ENCODE assay signal across 14 cellular contexts in the genomic region with DNA sequence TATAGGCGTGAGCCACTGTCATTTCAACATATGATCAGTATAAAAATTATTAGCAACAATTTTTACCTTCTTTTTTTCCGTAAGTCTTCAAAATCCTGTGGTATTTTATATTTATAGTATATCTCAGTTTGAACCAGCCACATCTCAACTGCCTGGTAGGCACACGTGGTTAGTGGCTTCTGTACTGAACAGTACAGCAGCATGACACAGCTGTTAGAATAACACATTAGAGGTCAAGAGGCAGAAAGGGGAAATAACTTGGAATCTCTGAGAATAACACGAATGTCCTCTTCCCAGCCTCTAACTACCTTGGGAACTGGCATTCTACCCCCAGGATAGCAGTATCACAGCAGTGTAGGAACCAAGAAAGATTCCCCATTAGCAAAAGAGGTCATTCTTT.
DNase-seq lines count a peak whose midpoint lies in the region; ATAC-seq and TF ChIP-seq lines count a peak whose summit lies in the region.
"Had no signal": no experiment of that assay in that cellular context is flagged by ENCODE, and none has a peak within 500 bp of the region (broad histone marks: within the 10 kb centered on the region; RNA-seq: fewer than 3 reads in every experiment).

No MANE protein-coding gene starts in this region.

- POLR2A ChIA-PET in Caco-2 (lab: Charles Lee): no interaction called here

- no peak for TF ChIP-seq POLR2A in uterus (IDR thresholded peaks at IDR 0.05)

- H3K4me1 Mint-ChIP-seq in Caco-2 (ENCODE audit: low read depth, unreplicated experiment): peaks cover 7% of the 10 kb centered on the region

- BruUV-seq in Caco-2 (replicated peaks; lab: Mats Ljungman, UMichigan): no TSS peak

- no peaks in the 10 kb centered on the region for H3K36me3 ChIP-seq in BLaER1 treated with 17β-estradiol and CSF1 and Interleukin-3, amounts not matched to agents 10 nM and 100 nM
- H3K36me3 ChIP-seq in lower lobe of right lung (no peaks in the 10 kb centered on the region), uterus (no peaks in the 10 kb centered on the region), Caco-2 (ENCODE audit: control insufficient read depth, insufficient read depth, low read length) (no peaks in the 10 kb centered on the region)

- no peaks in the 10 kb centered on the region for H3K9me3 Mint-ChIP-seq in Caco-2 (ENCODE audit: unreplicated experiment)

- peaks cover 35 to 87% (median 38%) of the 10 kb centered on the region in 10 experiments for H3K4me1 ChIP-seq in BLaER1 treated with 17β-estradiol and CSF1 and Interleukin-3, amounts not matched to agents 10 nM and 100 nM
- H3K4me1 ChIP-seq in lower lobe of right lung (peaks cover 15% of the 10 kb centered on the region), uterus (no peaks in the 10 kb centered on the region), Caco-2 (0 out of 2 replicates have a peak, but pooled peaks cover 8% of the 10 kb centered on the region)

- no peak overlapping the region for H3K27ac Mint-ChIP-seq in Caco-2 (ENCODE audit: unreplicated experiment)
- H3K27ac Mint-ChIP-seq: activated CD8-positive, alpha-beta T cell treated with anti-CD3 and anti-CD28 coated beads, Interleukin-2, amount 10 ng/mL, durations not matched to agents 7 days and 5 days had no signal

- TF ChIP-seq CTCF in lower lobe of right lung (IDR thresholded peaks at IDR 0.05) (no peak), uterus (IDR thresholded peaks at IDR 0.05) (no peak), Caco-2 (IDR thresholded peaks at IDR 0.05; ENCODE audit: insufficient read depth in 1 of 2, low read depth in 1 of 2, low read length in 1 of 2, severe bottlenecking in 1 of 2, unreplicated experiment in 1 of 2) (no peak)

- H3K4me3 ChIP-seq in BLaER1 treated with 17β-estradiol and CSF1 and Interleukin-3, amounts not matched to agents 10 nM and 100 nM: no peak overlapping the region
- no peak overlapping the region for H3K4me3 ChIP-seq in lower lobe of right lung
- no peak overlapping the region for H3K4me3 ChIP-seq in uterus
- no peak overlapping the region for H3K4me3 ChIP-seq in Caco-2 (ENCODE audit: low read depth, low read length)

- intact Hi-C loops in lower lobe of right lung (cut with DNase I) (no loop called here), uterus (cut with DNase I; ENCODE audit: low total_unique reads) (no loop called here), Caco-2 (cut with micrococcal nuclease; ENCODE audit: unreplicated experiment) (no loop called here)

- CTCF ChIA-PET in Caco-2 (lab: Charles Lee): no interaction called here

- ATAC-seq in GM21423 (IDR thresholded peaks at IDR 0.05; ENCODE audit: unreplicated experiment): peak; percentile 36
- peak; percentile 42 to 68 for ATAC-seq in lower lobe of right lung
- no peak for ATAC-seq in HG03196 (IDR thresholded peaks at IDR 0.05; ENCODE audit: unreplicated experiment)
- ATAC-seq: activated CD8-positive, alpha-beta T cell treated with anti-CD3 and anti-CD28 coated beads, Interleukin-2, amount 10 ng/mL, durations not matched to agents 7 days and 5 days had no signal

- no peaks in the 10 kb centered on the region for H3K9me3 ChIP-seq in BLaER1 treated with 17β-estradiol and CSF1 and Interleukin-3, amounts not matched to agents 10 nM and 100 nM (replicated peaks in 1 of 11)
- no peaks in the 10 kb centered on the region for H3K9me3 ChIP-seq in lower lobe of right lung
- no peaks in the 10 kb centered on the region for H3K9me3 ChIP-seq in uterus
- no peaks in the 10 kb centered on the region for H3K9me3 ChIP-seq in Caco-2

- no peaks in the 10 kb centered on the region for H4K20me1 ChIP-seq in BLaER1 treated with 17β-estradiol and CSF1 and Interleukin-3, amounts not matched to agents 10 nM and 100 nM

- DNase-seq in OCI-M1 (lab: John Stamatoyannopoulos, UW): peak; percentile 80
- DNase-seq in lower lobe of right lung: no peak
- no peak for DNase-seq in uterus
- no peak for DNase-seq in Caco-2
- DNase-seq in NCI-H128 (lab: John Stamatoyannopoulos, UW; ENCODE audit: unreplicated experiment): no peak
- DNase-seq: activated CD8-positive, alpha-beta T cell treated with anti-CD3 and anti-CD28 coated beads, Interleukin-2, amount 10 ng/mL, durations not matched to agents 7 days and 5 days; DMS 273 treated with DMSO at 0.1 percent for 48 hours; NCI-H1092; NCI-H446; occipital lobe; substantia nigra had no signal

- no peak overlapping the region for H3K4me3 Mint-ChIP-seq in Caco-2 (ENCODE audit: unreplicated experiment)
- H3K4me3 Mint-ChIP-seq: activated CD8-positive, alpha-beta T cell treated with anti-CD3 and anti-CD28 coated beads, Interleukin-2, amount 10 ng/mL, durations not matched to agents 7 days and 5 days had no signal

- peak overlapping the region in 3 of 11 experiments; percentile 18 to 76 (median 26); a peak in 4 of 22 replicates for H3K9ac ChIP-seq in BLaER1 treated with 17β-estradiol and CSF1 and Interleukin-3, amounts not matched to agents 10 nM and 100 nM

- H3K27me3 ChIP-seq in BLaER1 treated with 17β-estradiol and CSF1 and Interleukin-3, amounts not matched to agents 10 nM and 100 nM: no peaks in the 10 kb centered on the region
- no peaks in the 10 kb centered on the region for H3K27me3 ChIP-seq in lower lobe of right lung (ENCODE audit: low read depth)
- H3K27me3 ChIP-seq in uterus: no peaks in the 10 kb centered on the region
- H3K27me3 ChIP-seq in Caco-2 (replicated peaks; ENCODE audit: control insufficient read depth, insufficient read depth, low read length): no peaks in the 10 kb centered on the region

- H3K4me2 ChIP-seq in BLaER1 treated with 17β-estradiol and CSF1 and Interleukin-3, amounts not matched to agents 10 nM and 100 nM: peak overlapping the region; percentile 57 to 82 (median 74)

- peak overlapping the region in 10 of 11 experiments; percentile 19 to 94 (median 67); a peak in 15 of 22 replicates for H3K27ac ChIP-seq in BLaER1 treated with 17β-estradiol and CSF1 and Interleukin-3, amounts not matched to agents 10 nM and 100 nM
- H3K27ac ChIP-seq in lower lobe of right lung (no peak overlapping the region), uterus (no peak overlapping the region)

- no peaks in the 10 kb centered on the region for H3K36me3 Mint-ChIP-seq in Caco-2 (ENCODE audit: insufficient read depth, unreplicated experiment)

- H3K27me3 Mint-ChIP-seq in Caco-2 (ENCODE audit: insufficient read depth, unreplicated experiment): no peaks in the 10 kb centered on the region

Comparison
In these comparisons a context has a peak if more than half of its experiments do, and no peak if none do; other contexts are left out.
1. H3K27ac ChIP-seq: peak in BLaER1 treated with 17β-estradiol and CSF1 and Interleukin-3, amounts not matched to agents 10 nM and 100 nM (10 of 11); none in lower lobe of right lung (single experiment) and uterus (0 of 2).